Comparison of ENCODE assay signal across 8 cellular contexts in the genomic region with DNA sequence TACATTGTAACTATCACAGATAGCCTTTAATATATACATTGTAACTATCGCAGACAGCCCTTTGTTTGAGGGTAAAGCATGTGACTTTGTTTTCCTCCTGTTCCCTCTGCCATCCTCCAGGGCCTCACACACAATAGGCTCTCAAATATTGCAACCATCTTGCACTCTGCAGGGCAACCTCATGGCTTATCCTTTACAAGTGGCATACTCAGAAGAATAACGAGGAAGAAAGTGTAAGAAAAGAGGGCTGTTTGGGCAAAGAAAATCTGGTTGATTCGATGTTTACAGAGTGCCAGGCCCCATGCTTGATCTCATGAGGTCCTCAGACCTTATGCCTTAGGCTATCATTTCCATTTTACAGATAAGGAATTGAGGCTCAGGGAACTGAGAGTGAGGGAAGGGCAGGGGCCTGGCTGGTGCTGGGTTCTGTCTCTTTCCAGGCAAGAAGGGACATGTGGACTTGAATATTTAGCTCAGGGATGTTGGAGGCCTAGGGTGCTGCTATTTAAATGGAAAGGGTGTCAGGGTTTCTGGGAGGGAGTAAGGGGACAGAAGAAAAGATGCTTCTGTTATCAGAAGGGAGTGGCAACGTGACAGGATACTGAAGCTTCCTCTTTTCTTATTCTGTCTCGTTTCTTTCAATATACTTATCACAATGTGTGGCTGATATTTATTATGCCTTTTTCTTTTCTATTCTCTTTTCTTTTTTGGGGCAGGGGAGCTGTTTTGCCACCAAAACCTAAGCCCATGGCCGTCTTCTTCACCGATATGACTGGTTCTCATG. TPM values are rescaled to one million over a fixed set of nuclear protein-coding genes. Genes with fewer than 3 reads are reported as not detected.
DNase-seq lines count a peak whose midpoint lies in the region; ATAC-seq and TF ChIP-seq lines count a peak whose summit lies in the region.

No MANE protein-coding gene starts in this region.

- peaks cover 8% of the 10 kb centered on the region for H3K23me2 ChIP-seq in H9 (ENCODE audit: insufficient read length, low read depth, low read length, poor library complexity, severe bottlenecking)

- H3K56ac ChIP-seq in H9 (ENCODE audit: insufficient read length, low read depth, low read length): no peak overlapping the region

- ATAC-seq in GM18517 (IDR thresholded peaks at IDR 0.05; ENCODE audit: unreplicated experiment) (no peak), GM18873 (IDR thresholded peaks at IDR 0.05; ENCODE audit: low FRiP score, unreplicated experiment) (no peak)

- H4K20me1 ChIP-seq in H9 (ENCODE audit: control insufficient read depth, insufficient read depth, insufficient read length): no peaks in the 10 kb centered on the region

- no peak for DNase-seq in H9
- DNase-seq in RKO (ENCODE audit: low spot score): peak; percentile 27
- no peak for DNase-seq in esophagus squamous epithelium (lab: John Stamatoyannopoulos, UW)
- no peak for DNase-seq in skeletal muscle cell (ENCODE audit: low read depth)
- DNase-seq in mucosa of gallbladder (ENCODE audit: low spot score): no peak
- DNase-seq in putamen (ENCODE audit: low spot score): no peak

- H3K27ac ChIP-seq in H9 (ENCODE audit: insufficient read length, low read depth, low read length) (no peak overlapping the region), esophagus squamous epithelium (peak overlapping the region in 3 of 4 donors; percentile 87 to 88 (median 87))

- H3K4me1 Mint-ChIP-seq in H9: peaks cover 29 to 35% of the 10 kb centered on the region in 2 experiments

- H2BK12ac ChIP-seq in H9 (ENCODE audit: insufficient read length, low read depth, low read length): no peak overlapping the region

- no peak overlapping the region for H3T11ph ChIP-seq in H9 (ENCODE audit: low read length)

- H3K4me3 ChIP-seq in esophagus squamous epithelium (peak overlapping the region; percentile 80 to 95 (median 84)), skeletal muscle cell (ENCODE audit: low read depth, low read length) (peak overlapping the region; percentile 94)

- H3K36me3 Mint-ChIP-seq in H9 (ENCODE audit: insufficient read depth in 1 of 3, low read depth in 3 of 3): peaks cover 0 to 2% (median 0%) of the 10 kb centered on the region in 3 experiments; a peak in 1 of 7 replicates

- no peaks in the 10 kb centered on the region for H3K79me2 ChIP-seq in H9 (ENCODE audit: insufficient read depth, low read length)

- no peaks in the 10 kb centered on the region for H3K9me3 Mint-ChIP-seq in H9

- no peaks in the 10 kb centered on the region for H3K36me3 ChIP-seq in esophagus squamous epithelium

- no peak overlapping the region for H4K5ac ChIP-seq in H9 (ENCODE audit: insufficient read length, low read depth, low read length)

- H4K8ac ChIP-seq in H9 (replicated peaks; ENCODE audit: insufficient read length, low read depth, low read length): no peak overlapping the region

- TF ChIP-seq CTCF in H9 (conservative IDR thresholded peaks at IDR 0.05) (no peak), esophagus squamous epithelium (IDR thresholded peaks at IDR 0.05) (no peak)

- H2BK5ac ChIP-seq in H9 (ENCODE audit: insufficient read length, low read length): no peak overlapping the region

- H3K27me3 ChIP-seq in H9 (ENCODE audit: insufficient read depth, low read length) (no peaks in the 10 kb centered on the region), esophagus squamous epithelium (no peaks in the 10 kb centered on the region)

- H3K9me3 ChIP-seq in H9 (ENCODE audit: control insufficient read depth, low read depth, low read length): no peaks in the 10 kb centered on the region
- no peaks in the 10 kb centered on the region for H3K9me3 ChIP-seq in esophagus squamous epithelium

- no peak overlapping the region for H4K91ac ChIP-seq in H9 (ENCODE audit: insufficient read length, low read depth, low read length)

- no peak overlapping the region for H2BK120ac ChIP-seq in H9 (ENCODE audit: low read depth, low read length, poor library complexity, severe bottlenecking)

- H2BK15ac ChIP-seq in H9 (ENCODE audit: low read depth, low read length): no peak overlapping the region

- no peak overlapping the region for H3K9ac ChIP-seq in H9 (ENCODE audit: extremely low read depth, insufficient read length, low read length)

- H3K4me3 Mint-ChIP-seq in H9: peak overlapping the region; percentile 95 to 97

- peak overlapping the region; percentile 64 for H3K4me2 ChIP-seq in H9 (ENCODE audit: insufficient read depth, insufficient read length, low read length)

- H2AK5ac ChIP-seq in H9 (ENCODE audit: insufficient read length, low read length): no peak overlapping the region

- H3K4me1 ChIP-seq in H9 (ENCODE audit: insufficient read depth, low read length) (peaks cover 8% of the 10 kb centered on the region; the same call in 1 of the 2 replicates), esophagus squamous epithelium (peaks cover 10 to 38% (median 21%) of the 10 kb centered on the region in 3 donors)

- no peaks in the 10 kb centered on the region for H3K79me1 ChIP-seq in H9 (ENCODE audit: insufficient read depth, low read depth, low read length, poor library complexity, severe bottlenecking)

- H3K18ac ChIP-seq in H9 (ENCODE audit: insufficient read length, low read depth, low read length): no peak overlapping the region

- WGBS in H9 (ENCODE audit: extremely low coverage, insufficient read length, low lambda C conversion rate): no CpG with 5 or more reads among the region's 7 CpGs
- WGBS in esophagus squamous epithelium, 2 donors: 29 to 34% methylated on average over 7 of the region's 7 CpGs

- intact Hi-C loops in esophagus squamous epithelium (cut with DNase I): no loop called here

- no peak overlapping the region for H3K14ac ChIP-seq in H9 (ENCODE audit: insufficient read depth, low read length)

- TF ChIP-seq POLR2A in esophagus squamous epithelium (IDR thresholded peaks at IDR 0.05): no peak

- no peak overlapping the region for H3K4ac ChIP-seq in H9 (ENCODE audit: low read depth, low read length)

- peak overlapping the region in 2 of 3 experiments; percentile 22 to 62; a peak in 1 of 7 replicates for H3K27ac Mint-ChIP-seq in H9

- no peak overlapping the region for H3K23ac ChIP-seq in H9 (ENCODE audit: insufficient read length, low read depth, low read length)

- H3K27me3 Mint-ChIP-seq in H9 (ENCODE audit: low read depth): peaks cover 4% of the 10 kb centered on the region

- no peak overlapping the region for H2BK20ac ChIP-seq in H9 (ENCODE audit: low read depth, low read length, poor library complexity, severe bottlenecking)

- no peak overlapping the region for H2AFZ ChIP-seq in H9 (ENCODE audit: low read length)

RNA-seq across cellular contexts. Expression of a gene that starts 1.1 kb away (rescaled TPM):
- total RNA-seq in H9 (2021): 56.6 and 57.2 TPM in 2 replicates
- total RNA-seq in esophagus squamous epithelium: 10 to 100 TPM; 24.4 to 45.5 (median 34.3) TPM
- 51.8 TPM for total RNA-seq in mucosa of gallbladder

RNA-seq across cellular contexts. Expression of a gene that starts 30.6 kb away (rescaled TPM):
- total RNA-seq in H9 (2021): 16.5 and 17.5 TPM in 2 replicates
- 1 to 10 TPM in 1 of 4 donors, under 1 TPM in 2, not detected in 1; 0.76 to 1.7 (median 0.92) TPM for total RNA-seq in esophagus squamous epithelium
- total RNA-seq in mucosa of gallbladder: 11.4 TPM
